ENCODE assay signal across 22 cellular contexts in the genomic region with DNA sequence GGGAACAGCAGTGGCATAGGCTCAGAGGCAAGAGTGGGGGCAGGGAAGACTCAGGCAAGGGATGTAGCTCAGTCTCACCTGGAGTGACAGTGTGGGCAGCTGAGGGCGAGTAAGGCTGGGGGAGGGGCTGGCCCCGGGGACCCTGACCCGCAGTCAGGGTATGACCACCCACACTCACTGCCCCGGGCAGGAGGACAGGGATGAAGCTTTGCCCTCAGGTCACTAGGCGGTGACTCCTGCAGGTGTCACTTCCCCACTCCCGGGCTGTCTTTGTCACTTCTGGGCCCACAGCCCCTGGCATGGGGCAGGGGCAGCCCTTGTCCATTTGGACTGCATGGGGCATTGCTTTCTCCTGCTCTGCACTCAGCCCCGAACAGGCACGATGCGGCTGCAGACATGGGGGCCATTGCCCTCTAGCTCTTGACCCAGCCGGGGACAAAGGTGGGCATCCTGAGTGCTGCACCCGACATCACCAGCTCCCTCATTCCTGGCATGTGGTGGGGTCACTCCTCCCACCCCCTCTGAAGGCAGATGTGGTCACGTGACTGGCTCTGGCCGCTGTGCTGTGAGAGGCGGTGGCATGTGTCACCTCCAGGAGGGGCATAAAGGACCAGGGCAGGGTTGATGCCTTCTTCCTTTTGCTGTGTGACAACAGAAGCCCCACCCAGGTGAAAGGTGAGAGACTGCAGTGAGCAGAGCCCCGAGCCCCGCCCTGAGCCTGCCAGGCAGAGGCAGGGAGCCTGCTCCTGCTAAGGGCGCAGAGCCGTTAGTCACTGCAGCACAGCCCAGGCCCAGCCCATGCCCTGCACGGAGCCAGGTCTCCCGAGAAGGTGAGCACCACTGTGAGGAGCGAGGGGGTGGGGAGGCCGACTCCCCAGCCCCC.
DNase-seq lines count a peak whose midpoint lies in the region; ATAC-seq, FAIRE-seq and TF ChIP-seq lines count a peak whose summit lies in the region.
"Had no signal": no experiment of that assay in that cellular context is flagged by ENCODE, and none has a peak within 500 bp of the region (broad histone marks: within the 10 kb centered on the region; RNA-seq: fewer than 3 reads in every experiment).

No MANE protein-coding gene starts in this region.

- no peak for TF ChIP-seq RAD21 in GM12878 (IDR thresholded peaks at IDR 0.05; ENCODE audit: insufficient read depth, low read depth, low read length)

- in situ Hi-C loops in GM12878 (cut with MboI), result no loop called here

- peak; percentile 35 for ATAC-seq in activated naive CD8-positive, alpha-beta T cell treated with anti-CD3 and anti-CD28 coated beads, Interleukin-2, amount 50 U/mL, for 24 hours
- ATAC-seq in GM12878, result no peak
- ATAC-seq in left lung, result peak; percentile 52
- ATAC-seq in GM18505 (IDR thresholded peaks at IDR 0.05; ENCODE audit: unreplicated experiment), result no peak
- no peak for ATAC-seq in HG03039 (IDR thresholded peaks at IDR 0.05; ENCODE audit: unreplicated experiment)

- RAD21 ChIA-PET in GM12878 (lab: Charles Lee; ENCODE audit: unreplicated experiment), result no interaction called here

- 33% methylated on average over 22 of the region's 22 CpGs for WGBS in GM12878 (ENCODE audit: insufficient coverage, insufficient replicate concordance, low lambda C conversion rate, missing lambda C conversion rate)

- H3K36me3 Mint-ChIP-seq in activated naive CD8-positive, alpha-beta T cell treated with anti-CD3 and anti-CD28 coated beads, Interleukin-2, amount 50 U/mL, for 24 hours (ENCODE audit: low read depth), result no peaks in the 10 kb centered on the region
- H3K36me3 Mint-ChIP-seq in activated naive CD8-positive, alpha-beta T cell treated with anti-CD3 and anti-CD28 coated beads for 36 hours, result peaks cover 4% of the 10 kb centered on the region
- H3K36me3 Mint-ChIP-seq: immature natural killer cell had no signal

- no peaks in the 10 kb centered on the region for H4K20me1 ChIP-seq in GM12878 (ENCODE audit: control insufficient read depth, insufficient read depth)

- no peak for TF ChIP-seq CTCF in GM12878 (IDR thresholded peaks at IDR 0.05 in 2 of 3, conservative IDR thresholded peaks at IDR 0.05 in 1 of 3; ENCODE audit: control insufficient read depth in 2 of 3, extremely low read depth in 1 of 3, insufficient read depth in 1 of 3, low read depth in 3 of 3, low read length in 3 of 3)
- TF ChIP-seq CTCF in left lung (IDR thresholded peaks at IDR 0.05), result no peak

- H3K9ac ChIP-seq in GM12878 (ENCODE audit: control insufficient read depth, insufficient read depth, low read length), result no peak overlapping the region

- H3K27me3 ChIP-seq in GM12878 (replicated peaks in 1 of 2; ENCODE audit: control insufficient read depth in 2 of 2, insufficient read depth in 2 of 2, low read length in 1 of 2) (no peaks in the 10 kb centered on the region; a peak in 1 of 4 replicates), left lung (peaks cover 0 to 42% of the 10 kb centered on the region in 2 donors)
- H3K27me3 ChIP-seq: brain microvascular endothelial cell had no signal

- no peaks in the 10 kb centered on the region for H3K4me1 Mint-ChIP-seq in activated naive CD8-positive, alpha-beta T cell treated with anti-CD3 and anti-CD28 coated beads, Interleukin-2, amount 50 U/mL, for 24 hours
- H3K4me1 Mint-ChIP-seq in activated naive CD8-positive, alpha-beta T cell treated with anti-CD3 and anti-CD28 coated beads for 36 hours, result no peaks in the 10 kb centered on the region
- H3K4me1 Mint-ChIP-seq: immature natural killer cell had no signal

- POLR2A ChIA-PET in GM12878 (lab: Charles Lee), result no interaction called here

- no peak for TF ChIP-seq EP300 in GM12878 (IDR thresholded peaks at IDR 0.05; ENCODE audit: borderline replicate concordance in 1 of 2, control insufficient read depth in 1 of 2, low read depth in 2 of 2, low read length in 2 of 2)

- H3K4me3 Mint-ChIP-seq in activated naive CD8-positive, alpha-beta T cell treated with anti-CD3 and anti-CD28 coated beads, Interleukin-2, amount 50 U/mL, for 24 hours, result no peak overlapping the region
- no peak overlapping the region for H3K4me3 Mint-ChIP-seq in activated naive CD8-positive, alpha-beta T cell treated with anti-CD3 and anti-CD28 coated beads for 36 hours
- H3K4me3 Mint-ChIP-seq: dendritic cell treated with granulocyte-macrophage colony-stimulating factor and Interleukin-4, amounts not matched to agents 40 ng/mL and 50 ng/mL, for 4 days; immature natural killer cell had no signal

- H3K4me1 ChIP-seq in GM12878 (ENCODE audit: control insufficient read depth, insufficient read depth, low read length) (no peaks in the 10 kb centered on the region), left lung (no peaks in the 10 kb centered on the region)
- H3K4me1 ChIP-seq: lower lobe of right lung had no signal

- CTCF ChIA-PET in GM12878 (lab: Yijun Ruan, JAX), result no interaction called here

- TF ChIP-seq POLR2A in GM12878 (IDR thresholded peaks at IDR 0.05; ENCODE audit: low read depth, low read length) (no peak), GM18505 (IDR thresholded peaks at IDR 0.05; ENCODE audit: borderline replicate concordance, extremely low read depth, insufficient read depth, insufficient read length) (no peak)

- H3K36me3 ChIP-seq in GM12878 (ENCODE audit: control insufficient read depth in 2 of 2, insufficient read depth in 2 of 2, low read length in 1 of 2) (no peaks in the 10 kb centered on the region), left lung (no peaks in the 10 kb centered on the region)
- H3K36me3 ChIP-seq: brain microvascular endothelial cell, heart right ventricle, lower lobe of right lung had no signal

- no peak overlapping the region for H2AFZ ChIP-seq in GM12878 (ENCODE audit: control insufficient read depth, low read depth, low read length)

- intact Hi-C loops in GM12878 (cut with micrococcal nuclease; ENCODE audit: unreplicated experiment), result no loop called here
- intact Hi-C loops in left lung (cut with DNase I), result no loop called here

- H3K27ac ChIP-seq in GM12878 (ENCODE audit: control insufficient read depth, insufficient read depth) (no peak overlapping the region), left lung (no peak overlapping the region)
- H3K27ac ChIP-seq: brain microvascular endothelial cell, heart right ventricle, lower lobe of right lung had no signal

- H3K9me3 ChIP-seq in GM12878 (replicated peaks; ENCODE audit: control insufficient read depth, insufficient read depth, low read length), result no peaks in the 10 kb centered on the region; the same call in 2 of the 3 replicates
- H3K9me3 ChIP-seq in left lung, result no peaks in the 10 kb centered on the region
- H3K9me3 ChIP-seq: heart right ventricle, lower lobe of right lung had no signal

- no peak overlapping the region for H3K4me2 ChIP-seq in GM12878 (ENCODE audit: control insufficient read depth, insufficient read depth)

- H3K9me3 Mint-ChIP-seq in activated naive CD8-positive, alpha-beta T cell treated with anti-CD3 and anti-CD28 coated beads, Interleukin-2, amount 50 U/mL, for 24 hours, result no peaks in the 10 kb centered on the region
- no peaks in the 10 kb centered on the region for H3K9me3 Mint-ChIP-seq in activated naive CD8-positive, alpha-beta T cell treated with anti-CD3 and anti-CD28 coated beads for 36 hours
- H3K9me3 Mint-ChIP-seq: dendritic cell treated with granulocyte-macrophage colony-stimulating factor and Interleukin-4, amounts not matched to agents 40 ng/mL and 50 ng/mL, for 4 days had no signal

- FAIRE-seq in GM12878 (lab: Jason Lieb, UNC), result no peak
- FAIRE-seq: G401.6, TTC549 had no signal

- no peak for DNase-seq in activated naive CD8-positive, alpha-beta T cell treated with anti-CD3 and anti-CD28 coated beads, Interleukin-2, amount 50 U/mL, for 24 hours
- DNase-seq in activated naive CD8-positive, alpha-beta T cell treated with anti-CD3 and anti-CD28 coated beads for 36 hours, result no peak
- DNase-seq in GM12878 (ENCODE audit: low read depth, low spot score), result no peak
- no peak for DNase-seq in left lung
- DNase-seq in iPS-NIHi11 (ENCODE audit: low spot score), result no peak
- no peak for DNase-seq in Kasumi-1 (lab: John Stamatoyannopoulos, UW)
- DNase-seq: activated CD4-positive, alpha-beta T cell treated with anti-CD3 and anti-CD28 coated beads for 4 hours; brain microvascular endothelial cell; C1 segment of cervical spinal cord; heart right ventricle; immature natural killer cell; lower lobe of right lung; NCI-H1105; NCI-H2081; NCI-H446; stimulated activated CD8-positive, alpha-beta memory T cell treated with anti-CD3 and anti-CD28 coated beads, Interleukin-4, amount 100 ng/mL, for 48 hours; SW 1271 had no signal

- SMC1A ChIA-PET in GM12878 (lab: Charles Lee; ENCODE audit: uncharacterized antibody, unreplicated experiment), result no interaction called here

- H3K79me2 ChIP-seq in GM12878 (ENCODE audit: control insufficient read depth, insufficient read depth, low read length), result no peaks in the 10 kb centered on the region

- H3K4me3 ChIP-seq in GM12878, result no peak overlapping the region
- H3K4me3 ChIP-seq in left lung, result no peak overlapping the region
- H3K4me3 ChIP-seq: heart right ventricle, lower lobe of right lung had no signal

- no TSS peak for BruUV-seq in GM12878 (replicated peaks; lab: Mats Ljungman, UMichigan)

- H3K27me3 Mint-ChIP-seq in activated naive CD8-positive, alpha-beta T cell treated with anti-CD3 and anti-CD28 coated beads, Interleukin-2, amount 50 U/mL, for 24 hours, result peaks cover 7% of the 10 kb centered on the region
- peaks cover 1% of the 10 kb centered on the region for H3K27me3 Mint-ChIP-seq in activated naive CD8-positive, alpha-beta T cell treated with anti-CD3 and anti-CD28 coated beads for 36 hours

- H3K27ac Mint-ChIP-seq in activated naive CD8-positive, alpha-beta T cell treated with anti-CD3 and anti-CD28 coated beads, Interleukin-2, amount 50 U/mL, for 24 hours, result no peak overlapping the region
- H3K27ac Mint-ChIP-seq in activated naive CD8-positive, alpha-beta T cell treated with anti-CD3 and anti-CD28 coated beads for 36 hours, result no peak overlapping the region
- H3K27ac Mint-ChIP-seq: dendritic cell treated with granulocyte-macrophage colony-stimulating factor and Interleukin-4, amounts not matched to agents 40 ng/mL and 50 ng/mL, for 4 days had no signal

TF ChIP-seq in GM12878, 131 proteins besides CTCF, POLR2A, EP300 and RAD21:
- TF ChIP-seq, protein P1, sequence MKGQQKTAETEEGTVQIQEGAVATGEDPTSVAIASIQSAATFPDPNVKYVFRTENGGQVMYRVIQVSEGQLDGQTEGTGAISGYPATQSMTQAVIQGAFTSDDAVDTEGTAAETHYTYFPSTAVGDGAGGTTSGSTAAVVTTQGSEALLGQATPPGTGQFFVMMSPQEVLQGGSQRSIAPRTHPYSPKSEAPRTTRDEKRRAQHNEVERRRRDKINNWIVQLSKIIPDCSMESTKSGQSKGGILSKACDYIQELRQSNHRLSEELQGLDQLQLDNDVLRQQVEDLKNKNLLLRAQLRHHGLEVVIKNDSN (IDR thresholded peaks at IDR 0.05; ENCODE audit: borderline replicate concordance, extremely low read length, insufficient read depth, low read depth, low read length), result peak; percentile 31
- TF ChIP-seq ASH2L (IDR thresholded peaks at IDR 0.05; ENCODE audit: borderline replicate concordance, low read depth), result no peak
- no peak for TF ChIP-seq SMAD5 (IDR thresholded peaks at IDR 0.05; ENCODE audit: low read depth)
- no peak for TF ChIP-seq MXI1 (IDR thresholded peaks at IDR 0.05; ENCODE audit: low read depth, low read length)

Comparison
In these comparisons a context has a peak if more than half of its experiments do, and no peak if none do; other contexts are left out.
1. ATAC-seq: peak in activated naive CD8-positive, alpha-beta T cell treated with anti-CD3 and anti-CD28 coated beads, Interleukin-2, amount 50 U/mL, for 24 hours (single experiment) and left lung (single experiment); none in GM12878 (single experiment), GM18505 (single experiment) and HG03039 (single experiment).